8 cellular contexts compared by ENCODE assay signal in the genomic region with DNA sequence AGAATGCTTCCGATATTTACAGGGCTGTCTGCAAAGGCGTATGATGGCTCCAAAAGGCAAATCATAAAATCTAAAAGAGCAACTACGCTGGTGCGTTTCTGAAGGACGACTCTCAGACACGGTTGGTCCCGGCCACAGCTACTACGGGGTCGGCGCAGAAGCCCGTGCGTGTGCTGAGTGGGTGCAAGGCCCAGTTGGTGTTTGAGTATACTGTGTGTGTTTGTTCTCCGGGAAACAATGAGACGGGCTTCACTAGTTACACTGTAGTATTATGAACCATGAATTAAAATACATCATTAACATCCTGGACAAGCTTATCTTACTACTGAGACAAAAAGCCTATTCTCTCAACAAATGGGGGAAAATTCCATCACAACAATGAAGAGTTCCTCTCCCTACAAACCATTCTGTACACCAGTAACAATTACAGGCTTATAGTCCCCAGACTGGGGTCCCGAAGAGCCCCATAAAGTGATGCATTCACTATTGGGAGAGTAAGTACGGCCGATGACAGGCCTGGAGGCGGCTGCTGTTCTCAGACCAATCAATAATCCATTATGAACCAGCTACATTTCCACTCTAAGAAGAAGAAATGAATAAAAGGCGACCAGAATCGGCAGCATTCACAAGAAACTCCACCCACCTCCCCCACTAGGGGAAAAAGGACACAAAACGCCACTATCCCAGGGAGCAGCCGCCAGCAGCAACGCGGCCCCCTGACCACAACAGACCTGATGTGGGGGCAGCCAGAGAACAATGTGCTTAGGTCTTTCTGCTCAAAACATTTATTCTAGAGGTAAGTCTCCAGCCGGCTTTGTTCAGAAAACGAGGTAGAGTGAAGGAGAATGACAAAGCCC. TPM values are rescaled to one million over a fixed set of nuclear protein-coding genes. Genes with fewer than 3 reads are reported as not detected.
DNase-seq lines count a peak whose midpoint lies in the region; ATAC-seq, FAIRE-seq and TF ChIP-seq lines count a peak whose summit lies in the region.

No MANE protein-coding gene starts in this region.

- ATAC-seq in GM12878, result peak; percentile 63
- peak; percentile 50 for ATAC-seq in stimulated activated memory B cell treated with anti-CD40 and anti-IgM and Interleukin-4, amounts not matched to agents 10 μg/mL and 1 μg/mL and 100 μg/mL, for 72 hours
- no peak for ATAC-seq in GM21381 (IDR thresholded peaks at IDR 0.05; ENCODE audit: unreplicated experiment)

- peak overlapping the region; percentile 97 for H3K4me2 ChIP-seq in GM12878 (ENCODE audit: control insufficient read depth, insufficient read depth)

- H3K27me3 Mint-ChIP-seq in IgD-negative memory B cell, result peaks cover 12% of the 10 kb centered on the region
- peaks cover 18% of the 10 kb centered on the region for H3K27me3 Mint-ChIP-seq in stimulated activated memory B cell treated with anti-CD40 and anti-IgM and Interleukin-4, amounts not matched to agents 10 μg/mL and 1 μg/mL and 100 μg/mL, for 72 hours

- H3K27ac ChIP-seq in GM12878 (ENCODE audit: control insufficient read depth, insufficient read depth), result peak overlapping the region; percentile 81

- TF ChIP-seq RAD21 in GM12878 (IDR thresholded peaks at IDR 0.05; ENCODE audit: insufficient read depth, low read depth, low read length), result no peak

- peaks cover 15% of the 10 kb centered on the region for H3K4me1 ChIP-seq in ES-I3 (ENCODE audit: insufficient read depth, low read length)
- peaks cover 23% of the 10 kb centered on the region for H3K4me1 ChIP-seq in GM12878 (ENCODE audit: control insufficient read depth, insufficient read depth, low read length)

- DNase-seq in GM12878 (ENCODE audit: low read depth, low spot score), result no peak
- DNase-seq in kidney epithelial cell (ENCODE audit: low read depth), result no peak
- no peak for DNase-seq in HTR-8/SVneo (ENCODE audit: insufficient read length, low spot score)
- DNase-seq in SKM-1 (lab: John Stamatoyannopoulos, UW; ENCODE audit: unreplicated experiment), result no peak

- no peaks in the 10 kb centered on the region for H3K9me3 Mint-ChIP-seq in IgD-negative memory B cell
- H3K9me3 Mint-ChIP-seq in stimulated activated memory B cell treated with anti-CD40 and anti-IgM and Interleukin-4, amounts not matched to agents 10 μg/mL and 1 μg/mL and 100 μg/mL, for 72 hours, result no peaks in the 10 kb centered on the region

- no peak for TF ChIP-seq EP300 in GM12878 (IDR thresholded peaks at IDR 0.05; ENCODE audit: borderline replicate concordance in 1 of 2, control insufficient read depth in 1 of 2, low read depth in 2 of 2, low read length in 2 of 2)

- H3K9me3 ChIP-seq in ES-I3 (ENCODE audit: control insufficient read depth, insufficient read depth, low read length), result no peaks in the 10 kb centered on the region
- H3K9me3 ChIP-seq in GM12878 (replicated peaks; ENCODE audit: control insufficient read depth, insufficient read depth, low read length), result no peaks in the 10 kb centered on the region; the same call in 2 of the 3 replicates

- no peak overlapping the region for H3K27ac Mint-ChIP-seq in IgD-negative memory B cell
- H3K27ac Mint-ChIP-seq in stimulated activated memory B cell treated with anti-CD40 and anti-IgM and Interleukin-4, amounts not matched to agents 10 μg/mL and 1 μg/mL and 100 μg/mL, for 72 hours, result peak overlapping the region; percentile 50

- H3K4me3 Mint-ChIP-seq in IgD-negative memory B cell, result peak overlapping the region; percentile 64 to 92 (median 80)
- H3K4me3 Mint-ChIP-seq in stimulated activated memory B cell treated with anti-CD40 and anti-IgM and Interleukin-4, amounts not matched to agents 10 μg/mL and 1 μg/mL and 100 μg/mL, for 72 hours, result peak overlapping the region; percentile 77

- POLR2A ChIA-PET in GM12878 (lab: Charles Lee), result interaction anchor here (0.7 to 0.9 kb wide), 2 partner anchors 11 to 30 kb away, joined by 3 to 4 read pairs; no protein-coding TSS in a partner anchor

- intact Hi-C loops in GM12878 (cut with micrococcal nuclease; ENCODE audit: unreplicated experiment), result no loop called here

- H3K79me2 ChIP-seq in GM12878 (ENCODE audit: control insufficient read depth, insufficient read depth, low read length), result peaks cover 81% of the 10 kb centered on the region

- no TSS peak for BruUV-seq in GM12878 (replicated peaks; lab: Mats Ljungman, UMichigan)

- H3K27me3 ChIP-seq in GM12878 (replicated peaks in 1 of 2; ENCODE audit: control insufficient read depth in 2 of 2, insufficient read depth in 2 of 2, low read length in 1 of 2) (no peaks in the 10 kb centered on the region), kidney epithelial cell (ENCODE audit: control insufficient read depth, insufficient read depth, low read length) (no peaks in the 10 kb centered on the region)

- H3K9ac ChIP-seq in ES-I3 (ENCODE audit: low read depth, low read length) (peak overlapping the region; percentile 52; the same call in 1 of the 2 replicates), GM12878 (ENCODE audit: control insufficient read depth, insufficient read depth, low read length) (peak overlapping the region; percentile 77; the same call in 1 of the 2 replicates)

- no peaks in the 10 kb centered on the region for H3K36me3 Mint-ChIP-seq in IgD-negative memory B cell
- H3K36me3 Mint-ChIP-seq in stimulated activated memory B cell treated with anti-CD40 and anti-IgM and Interleukin-4, amounts not matched to agents 10 μg/mL and 1 μg/mL and 100 μg/mL, for 72 hours, result peaks cover 5% of the 10 kb centered on the region

- in situ Hi-C loops in GM12878 (cut with MboI), result no loop called here

- RAD21 ChIA-PET in GM12878 (lab: Charles Lee; ENCODE audit: unreplicated experiment), result interaction anchor here (1.0 to 1.4 kb wide), 3 partner anchors 22 to 49 kb away, joined by 3 to 5 read pairs (median 4); no protein-coding TSS in a partner anchor

- peaks cover 4% of the 10 kb centered on the region; the same call in 1 of the 2 replicates for H4K20me1 ChIP-seq in GM12878 (ENCODE audit: control insufficient read depth, insufficient read depth)

- WGBS in GM12878 (ENCODE audit: insufficient coverage, insufficient replicate concordance, low lambda C conversion rate, missing lambda C conversion rate), result 43% methylated on average over 26 of the region's 26 CpGs

- no peak overlapping the region; the same call in 1 of the 2 replicates for H2AFZ ChIP-seq in GM12878 (ENCODE audit: control insufficient read depth, low read depth, low read length)

- H3K4me3 ChIP-seq in GM12878 (peak overlapping the region; percentile 80), kidney epithelial cell (ENCODE audit: low read depth, low read length) (peak overlapping the region; percentile 26)

- CTCF ChIA-PET in GM12878 (lab: Yijun Ruan, JAX), result interaction anchor here (0.6 to 1.6 kb wide), 6 partner anchors 12 to 257 kb away, joined by 3 read pairs; no protein-coding TSS in a partner anchor

- SMC1A ChIA-PET in GM12878 (lab: Charles Lee; ENCODE audit: uncharacterized antibody, unreplicated experiment), result interaction anchor here (1.0 to 2.8 kb wide), 8 partner anchors 12 to 68 kb away, joined by 3 to 9 read pairs (median 4); no protein-coding TSS in a partner anchor

- FAIRE-seq in GM12878 (lab: Jason Lieb, UNC), result no peak
- no peak for FAIRE-seq in HTR-8/SVneo (lab: Jason Lieb, UNC)

- no peak for TF ChIP-seq POLR2A in GM12878 (IDR thresholded peaks at IDR 0.05; ENCODE audit: low read depth, low read length)

- TF ChIP-seq CTCF in GM12878 (IDR thresholded peaks at IDR 0.05 in 2 of 3, conservative IDR thresholded peaks at IDR 0.05 in 1 of 3; ENCODE audit: control insufficient read depth in 2 of 3, extremely low read depth in 1 of 3, insufficient read depth in 1 of 3, low read depth in 3 of 3, low read length in 3 of 3) (no peak), kidney epithelial cell (IDR thresholded peaks at IDR 0.05; ENCODE audit: insufficient read depth, low read length, poor library complexity, severe bottlenecking) (no peak)

- H3K36me3 ChIP-seq in ES-I3 (ENCODE audit: insufficient read depth, low read length) (no peaks in the 10 kb centered on the region), GM12878 (ENCODE audit: control insufficient read depth in 2 of 2, insufficient read depth in 2 of 2, low read length in 1 of 2) (peaks cover 0 to 2% of the 10 kb centered on the region in 2 experiments; a peak in 1 of 4 replicates), kidney epithelial cell (ENCODE audit: control insufficient read depth, insufficient read depth, low read length) (no peaks in the 10 kb centered on the region)

- H3K4me1 Mint-ChIP-seq in IgD-negative memory B cell, result peaks cover 10 to 17% (median 16%) of the 10 kb centered on the region in 3 donors
- H3K4me1 Mint-ChIP-seq in stimulated activated memory B cell treated with anti-CD40 and anti-IgM and Interleukin-4, amounts not matched to agents 10 μg/mL and 1 μg/mL and 100 μg/mL, for 72 hours, result peaks cover 34% of the 10 kb centered on the region

TF ChIP-seq in GM12878, 131 proteins besides CTCF, POLR2A, EP300 and RAD21 (continues in another document):
- TF ChIP-seq FOXM1 (IDR thresholded peaks at IDR 0.05; ENCODE audit: low read depth, low read length) (peak; percentile 17; the same call in 1 of the 2 replicates), SMAD1 (IDR thresholded peaks at IDR 0.05; ENCODE audit: low read depth, partially characterized antibody) (no peak)

RNA-seq across cellular contexts. Expression of a gene that starts 43.3 kb away (rescaled TPM):
- polyA plus RNA-seq in IgD-negative memory B cell, result 1.2 TPM
- 64.3 and 64.4 TPM in 2 replicates for total RNA-seq in GM12878 (2013; cell fraction: nucleolus; rRNA removed)
- 9.5 and 12.1 TPM in 2 replicates for total RNA-seq in GM12878 (2014; rRNA removed)
- total RNA-seq in GM12878 (2014; rRNA removed; fragmentation: Illumina TruSeq; extraction: Trizol), result 6.8 and 6.9 TPM in 2 replicates
- 23.8 and 32.0 TPM in 2 replicates for total RNA-seq in GM12878 (2021)
- polyA plus RNA-seq in GM12878 (2011; ENCODE audit: low read depth), result 7.3 TPM
- 8.7 and 9.0 TPM in 2 replicates for polyA plus RNA-seq in GM12878 (2011; rRNA removed)
- polyA plus RNA-seq in GM12878 (2011; cell fraction: cytosol; rRNA removed), result 5.5 and 6.0 TPM in 2 replicates
- 21.3 and 23.9 TPM in 2 replicates for polyA plus RNA-seq in GM12878 (2011; cell fraction: nucleus; rRNA removed)
- 11.5 and 14.1 TPM in 2 replicates for polyA plus RNA-seq in GM12878 (2012)
- 3.9 and 4.7 TPM in 2 replicates for polyA plus RNA-seq in GM12878 (2014; fragmentation: Illumina TruSeq; extraction: Trizol)
- 1 to 10 TPM; 2.0 to 4.2 TPM for polyA plus RNA-seq in GM12878 (2014; fragmentation: Nextera tagmentation; extraction: Ambion mirVana)
- polyA plus RNA-seq in GM12878 (2014; rRNA removed), result 9.8 and 10.4 TPM in 2 replicates
- 1 to 10 TPM; 8.2 to 8.3 TPM for polyA plus RNA-seq in GM12878 (2016; fragmentation: Nextera tagmentation; extraction: Ambion mirVana)
- polyA minus RNA-seq in GM12878 (2011; rRNA and poly(A)+ RNA removed), result 6.5 and 11.3 TPM in 2 replicates
- 6.0 and 11.0 TPM in 2 replicates for polyA minus RNA-seq in GM12878 (2011; cell fraction: cytosol; rRNA and poly(A)+ RNA removed)
- polyA minus RNA-seq in GM12878 (2011; cell fraction: nucleus; rRNA and poly(A)+ RNA removed), result 22.1 and 30.9 TPM in 2 replicates
- total RNA-seq in kidney epithelial cell, result 48.2 and 56.1 TPM in 2 replicates
